ENCODE assay signal across 8 cellular contexts in genomic region chr9:105063665-105064247, GRCh38.
DNase-seq lines count a peak whose midpoint lies in the region; ATAC-seq and TF ChIP-seq lines count a peak whose summit lies in the region.

No MANE protein-coding gene starts in this region.

- peaks cover 9% of the 10 kb centered on the region for H3K4me1 Mint-ChIP-seq in activated T-cell treated with anti-CD3 and anti-CD28 coated beads, Interleukin-2, amount 50 U/mL, for 4 hours (ENCODE audit: low read depth)

- peaks cover 1% of the 10 kb centered on the region for H3K36me3 Mint-ChIP-seq in activated T-cell treated with anti-CD3 and anti-CD28 coated beads, Interleukin-2, amount 50 U/mL, for 4 hours (ENCODE audit: insufficient read depth)

- H3K4me3 ChIP-seq in BE2C (ENCODE audit: low read depth, low read length) (0 out of 2 replicates have a peak overlapping the region, but pooled peaks have one; percentile 1), HEK293 (ENCODE audit: low read depth, low read length) (no peak overlapping the region)

- no peaks in the 10 kb centered on the region for H3K9me3 Mint-ChIP-seq in activated T-cell treated with anti-CD3 and anti-CD28 coated beads, Interleukin-2, amount 50 U/mL, for 4 hours

- TF ChIP-seq CTCF in BE2C (IDR thresholded peaks at IDR 0.05; ENCODE audit: low read depth, low read length) (no peak), HEK293 (tag by site-specific recombination; IDR thresholded peaks at IDR 0.05) (no peak)

- H3K9me3 ChIP-seq in BE2C (no peaks in the 10 kb centered on the region), HEK293 (ENCODE audit: control insufficient read depth, insufficient read depth, low read depth, low read length) (no peaks in the 10 kb centered on the region)

- H3K4me1 ChIP-seq in BE2C (peaks cover 12% of the 10 kb centered on the region), HEK293 (ENCODE audit: control insufficient read depth, insufficient read depth, low read length) (peaks cover 10% of the 10 kb centered on the region; the same call in 1 of the 2 replicates)

- no peak for DNase-seq in BE2C
- DNase-seq in activated T-cell treated with anti-CD3 and anti-CD28 coated beads, Interleukin-2, amount 50 U/mL, for 4 hours, result no peak
- no peak for DNase-seq in left ventricle myocardium superior
- DNase-seq in stimulated activated CD4-positive, alpha-beta T cell treated with anti-CD3 and anti-CD28 coated beads, TNF-alpha, amount 100 ng/mL, for 48 hours (ENCODE audit: low read depth in 3 of 3), result peak in 2 of 3 donors; percentile 2 to 3
- DNase-seq in HuH-7.5 (ENCODE audit: low spot score), result no peak
- no peak for DNase-seq in NCI-H446 (lab: John Stamatoyannopoulos, UW)
- DNase-seq in NAMALWA (ENCODE audit: low spot score), result no peak

- H3K36me3 ChIP-seq in BE2C (no peaks in the 10 kb centered on the region), HEK293 (ENCODE audit: control insufficient read depth in 2 of 2, insufficient read depth in 1 of 2, low read length in 2 of 2) (no peaks in the 10 kb centered on the region)

- H3K27ac ChIP-seq in HEK293 (ENCODE audit: extremely low read depth, low read depth, low read length), result peak overlapping the region; percentile 29; the same call in 1 of the 2 replicates

- CTCF ChIA-PET in HEK293 (lab: Yijun Ruan, JAX), result no interaction called here

- intact Hi-C loops in left ventricle myocardium superior (cut with micrococcal nuclease), result no loop called here

- ATAC-seq in activated T-cell treated with anti-CD3 and anti-CD28 coated beads, Interleukin-2, amount 50 U/mL, for 4 hours, result peak; percentile 90
- peak; percentile 44 for ATAC-seq in left ventricle myocardium superior

- H3K4me3 Mint-ChIP-seq in activated T-cell treated with anti-CD3 and anti-CD28 coated beads, Interleukin-2, amount 50 U/mL, for 4 hours, result no peak overlapping the region

- no peaks in the 10 kb centered on the region for H3K27me3 ChIP-seq in BE2C

- POLR2A ChIA-PET in HEK293 (lab: Yijun Ruan, JAX), result interaction anchor here (0.9 to 1.5 kb wide), 3 partner anchors 8 to 383 kb away, joined by 3 to 5 read pairs (median 4); no protein-coding TSS in a partner anchor

- peaks cover 8% of the 10 kb centered on the region for H3K27me3 Mint-ChIP-seq in activated T-cell treated with anti-CD3 and anti-CD28 coated beads, Interleukin-2, amount 50 U/mL, for 4 hours (ENCODE audit: low read depth)

TF ChIP-seq in HEK293, 187 proteins besides CTCF, POLR2A, EP300 and RAD21:
- TF ChIP-seq ZNF792 (tag by site-specific recombination; IDR thresholded peaks at IDR 0.05) (no peak), TSHZ1 (tag by site-specific recombination; IDR thresholded peaks at IDR 0.05; ENCODE audit: borderline replicate concordance) (no peak), ZNF138 (tag by site-specific recombination; IDR thresholded peaks at IDR 0.05; ENCODE audit: borderline replicate concordance) (no peak), ZNF112 (tag by site-specific recombination; IDR thresholded peaks at IDR 0.05) (no peak), ZNF175 (tag by site-specific recombination; IDR thresholded peaks at IDR 0.05) (no peak), EGR2 (tag by site-specific recombination; IDR thresholded peaks at IDR 0.05; ENCODE audit: low read depth) (no peak), ZNF624 (tag by site-specific recombination; IDR thresholded peaks at IDR 0.05) (no peak), ZNF830 (tag by site-specific recombination; IDR thresholded peaks at IDR 0.05; ENCODE audit: low read depth) (no peak), ZNF664 (tag by site-specific recombination; IDR thresholded peaks at IDR 0.05) (no peak), ZBTB48 (tag by site-specific recombination; IDR thresholded peaks at IDR 0.05) (no peak), ZNF404 (tag by site-specific recombination; IDR thresholded peaks at IDR 0.05) (no peak), GLI4 (tag by site-specific recombination; IDR thresholded peaks at IDR 0.05) (no peak), ZBTB20 (tag by site-specific recombination; IDR thresholded peaks at IDR 0.05) (no peak), ZNF354C (tag by site-specific recombination; IDR thresholded peaks at IDR 0.05; ENCODE audit: borderline replicate concordance, low read depth) (no peak), ZNF2 (tag by site-specific recombination; IDR thresholded peaks at IDR 0.05) (no peak)

Comparison
In these comparisons a context has a peak if more than half of its experiments do, and no peak if none do; other contexts are left out.
1. DNase-seq: peak in stimulated activated CD4-positive, alpha-beta T cell treated with anti-CD3 and anti-CD28 coated beads, TNF-alpha, amount 100 ng/mL, for 48 hours (2 of 3); none in BE2C (single experiment), activated T-cell treated with anti-CD3 and anti-CD28 coated beads, Interleukin-2, amount 50 U/mL, for 4 hours (single experiment), left ventricle myocardium superior (single experiment), HuH-7.5 (single experiment), NCI-H446 (0 of 2) and NAMALWA (single experiment).